ENCODE assay signal across 13 cellular contexts in genomic region chr20:41540916-41541315, GRCh38.
"Had no signal": no experiment of that assay in that cellular context is flagged by ENCODE, and none has a peak within 500 bp of the region (broad histone marks: within the 10 kb centered on the region; RNA-seq: fewer than 3 reads in every experiment).

No MANE protein-coding gene starts in this region.

- H3K4me1 Mint-ChIP-seq: activated CD4-positive, alpha-beta T cell treated with anti-CD3 and anti-CD28 coated beads, Interleukin-2, amount 10 ng/mL, durations not matched to agents 7 days and 5 days had no signal

- H3K27ac ChIP-seq: breast epithelium, SK-N-MC had no signal

- H3K4me1 ChIP-seq: breast epithelium had no signal

- H3K27me3 ChIP-seq: breast epithelium had no signal

- H3K36me3 ChIP-seq: breast epithelium had no signal

- H3K9me3 Mint-ChIP-seq: natural killer cell treated with Interleukin-12 subunit alpha and Interleukin-12 subunit beta and Interleukin-15 and Interleukin-18, amount 100 ng/mL, for 72 hours had no signal

- H3K4me3 ChIP-seq: breast epithelium, SK-N-MC had no signal

- H3K27me3 Mint-ChIP-seq: activated CD4-positive, alpha-beta T cell treated with anti-CD3 and anti-CD28 coated beads, Interleukin-2, amount 10 ng/mL, durations not matched to agents 7 days and 5 days; activated naive CD4-positive, alpha-beta T cell treated with anti-CD3 and anti-CD28 coated beads, Interleukin-2, amount 50 U/mL, for 24 hours; natural killer cell treated with Interleukin-12 subunit alpha and Interleukin-12 subunit beta and Interleukin-15 and Interleukin-18, amount 100 ng/mL, for 72 hours had no signal

- DNase-seq: activated CD4-positive, alpha-beta T cell treated with anti-CD3 and anti-CD28 coated beads, Interleukin-2, amount 10 ng/mL, durations not matched to agents 7 days and 5 days; activated CD4-positive, CD25-positive, alpha-beta regulatory T cell; activated T-cell treated with anti-CD3 and anti-CD28 coated beads for 4 hours; glutamatergic neuron; immature natural killer cell; left colon; occipital lobe; stimulated activated CD4-positive, alpha-beta T cell treated with anti-CD3 and anti-CD28 coated beads, Interleukin-2, amount 100 ng/mL, for 48 hours; stimulated activated naive CD4-positive, alpha-beta T cell treated with Interleukin-2 at 50 U/mL for 16 hours had no signal

- H3K27ac Mint-ChIP-seq: activated CD4-positive, alpha-beta T cell treated with anti-CD3 and anti-CD28 coated beads, Interleukin-2, amount 10 ng/mL, durations not matched to agents 7 days and 5 days; activated naive CD4-positive, alpha-beta T cell treated with anti-CD3 and anti-CD28 coated beads, Interleukin-2, amount 50 U/mL, for 24 hours; natural killer cell treated with Interleukin-12 subunit alpha and Interleukin-12 subunit beta and Interleukin-15 and Interleukin-18, amount 100 ng/mL, for 72 hours had no signal

- H3K4me3 Mint-ChIP-seq: activated CD4-positive, alpha-beta T cell treated with anti-CD3 and anti-CD28 coated beads, Interleukin-2, amount 10 ng/mL, durations not matched to agents 7 days and 5 days; activated naive CD4-positive, alpha-beta T cell treated with anti-CD3 and anti-CD28 coated beads, Interleukin-2, amount 50 U/mL, for 24 hours; immature natural killer cell; natural killer cell treated with Interleukin-12 subunit alpha and Interleukin-12 subunit beta and Interleukin-15 and Interleukin-18, amount 100 ng/mL, for 72 hours had no signal
